ENCODE assay signal across 9 cellular contexts in genomic region chr6:10404107-10404798, GRCh38. TPM values are rescaled to one million over a fixed set of nuclear protein-coding genes. Genes with fewer than 3 reads are reported as not detected.
DNase-seq lines count a peak whose midpoint lies in the region; ATAC-seq, FAIRE-seq and TF ChIP-seq lines count a peak whose summit lies in the region.
"Had no signal": no experiment of that assay in that cellular context is flagged by ENCODE, and none has a peak within 500 bp of the region (broad histone marks: within the 10 kb centered on the region; RNA-seq: fewer than 3 reads in every experiment).

No MANE protein-coding gene starts in this region.

- POLR2A ChIA-PET in GM12878 (lab: Charles Lee), result interaction anchor here (0.5 to 1.4 kb wide), 3 partner anchors 23 to 476 kb away, joined by 3 to 4 read pairs (median 4); no protein-coding TSS in a partner anchor

- ATAC-seq in HG02970 (IDR thresholded peaks at IDR 0.05; ENCODE audit: low FRiP score, unreplicated experiment) (peak; percentile 96), GM12878 (peak; percentile 95)

- in situ Hi-C loops in GM12878 (cut with MboI), result no loop called here

- H3K9me3 ChIP-seq in GM12878 (replicated peaks; ENCODE audit: control insufficient read depth, insufficient read depth, low read length), result peaks cover 6% of the 10 kb centered on the region; the same call in 2 of the 3 replicates
- no peaks in the 10 kb centered on the region for H3K9me3 ChIP-seq in iPS DF 6.9 (ENCODE audit: control insufficient read depth, insufficient read depth, low read length)
- H3K9me3 ChIP-seq in skeletal muscle satellite cell (replicated peaks; ENCODE audit: low read length), result no peaks in the 10 kb centered on the region

- peaks cover 0 to 13% of the 10 kb centered on the region in 2 experiments; a peak in 2 of 4 replicates for H3K27me3 ChIP-seq in GM12878 (replicated peaks in 1 of 2; ENCODE audit: control insufficient read depth in 2 of 2, insufficient read depth in 2 of 2, low read length in 1 of 2)
- peaks cover 46% of the 10 kb centered on the region for H3K27me3 ChIP-seq in iPS DF 6.9 (ENCODE audit: control insufficient read depth, insufficient read depth, low read length)
- peaks cover 75% of the 10 kb centered on the region for H3K27me3 ChIP-seq in skeletal muscle satellite cell (ENCODE audit: control insufficient read depth, insufficient read depth, low read length)

- FAIRE-seq in GM18507 (lab: Jason Lieb, UNC), result peak; percentile 97
- FAIRE-seq in GM12878 (lab: Jason Lieb, UNC), result peak; percentile 61

- WGBS in GM12878 (ENCODE audit: insufficient coverage, insufficient replicate concordance, low lambda C conversion rate, missing lambda C conversion rate), result 8% methylated on average over 30 of the region's 87 CpGs
- no CpG with 5 or more reads among the region's 87 CpGs for WGBS in iPS DF 6.9 (ENCODE audit: insufficient coverage, insufficient read length)

- no peaks in the 10 kb centered on the region; the same call in 1 of the 2 replicates for H3K4me1 ChIP-seq in GM12878 (ENCODE audit: control insufficient read depth, insufficient read depth, low read length)
- H3K4me1 ChIP-seq in iPS DF 6.9 (ENCODE audit: control insufficient read depth, insufficient read depth, low read length), result peaks cover 1% of the 10 kb centered on the region; the same call in 1 of the 2 replicates
- H3K4me1 ChIP-seq in skeletal muscle satellite cell (ENCODE audit: control insufficient read depth, insufficient read depth, low read length), result peaks cover 10% of the 10 kb centered on the region

- peak overlapping the region; percentile 99 for H3K27ac ChIP-seq in 22Rv1
- peak overlapping the region; percentile 50 for H3K27ac ChIP-seq in GM12878 (ENCODE audit: control insufficient read depth, insufficient read depth)
- H3K27ac ChIP-seq in iPS DF 6.9 (ENCODE audit: low read length), result no peak overlapping the region

- DNase-seq in GM18507 (ENCODE audit: extremely low spot score, insufficient read length, low read depth) (peak; percentile 94), NCI-H1930 (lab: John Stamatoyannopoulos, UW) (peak; percentile 96 to 98), T1000 (lab: John Stamatoyannopoulos, UW) (peak; percentile 90), GM12878 (ENCODE audit: low read depth, low spot score) (peak; percentile 79), iPS DF 6.9 (ENCODE audit: low read depth, low spot score) (peak; percentile 92)
- DNase-seq: DND-41 had no signal

- BruUV-seq in GM12878 (replicated peaks; lab: Mats Ljungman, UMichigan), result no TSS peak

- RAD21 ChIA-PET in GM12878 (lab: Charles Lee; ENCODE audit: unreplicated experiment), result interaction anchor here (0.6 to 2.8 kb wide), 2 partner anchors 9 to 25 kb away, joined by 4 to 11 read pairs; no protein-coding TSS in a partner anchor

- SMC1A ChIA-PET in GM12878 (lab: Charles Lee; ENCODE audit: uncharacterized antibody, unreplicated experiment), result interaction anchor here (0.6 to 2.0 kb wide), 2 partner anchors 25 to 74 kb away, joined by 3 to 6 read pairs; no protein-coding TSS in a partner anchor

- H3K9ac ChIP-seq in GM12878 (ENCODE audit: control insufficient read depth, insufficient read depth, low read length) (peak overlapping the region; percentile 56; the same call in 1 of the 2 replicates), skeletal muscle satellite cell (ENCODE audit: low read depth, low read length) (peak overlapping the region; percentile 75)

- CTCF ChIA-PET in GM12878 (lab: Yijun Ruan, JAX), result interaction anchor here (0.6 to 1.7 kb wide), 4 partner anchors 21 to 150 kb away, joined by 3 to 6 read pairs (median 4); no protein-coding TSS in a partner anchor

- TF ChIP-seq CTCF in 22Rv1 (IDR thresholded peaks at IDR 0.05) (peak; percentile 51), GM12878 (IDR thresholded peaks at IDR 0.05 in 2 of 3, conservative IDR thresholded peaks at IDR 0.05 in 1 of 3; ENCODE audit: control insufficient read depth in 2 of 3, extremely low read depth in 1 of 3, insufficient read depth in 1 of 3, low read depth in 3 of 3, low read length in 3 of 3) (peak in 2 of 3 experiments; percentile 45 to 64; a peak in 4 of 6 replicates)

- TF ChIP-seq RAD21 in GM12878 (IDR thresholded peaks at IDR 0.05; ENCODE audit: insufficient read depth, low read depth, low read length), result 0 out of 2 replicates have a peak, but pooled peaks have one; percentile 16

- intact Hi-C loops in GM12878 (cut with micrococcal nuclease; ENCODE audit: unreplicated experiment), result no loop called here

- no peaks in the 10 kb centered on the region for H3K79me2 ChIP-seq in GM12878 (ENCODE audit: control insufficient read depth, insufficient read depth, low read length)

- H3K36me3 ChIP-seq in GM12878 (ENCODE audit: control insufficient read depth in 2 of 2, insufficient read depth in 2 of 2, low read length in 1 of 2) (no peaks in the 10 kb centered on the region), iPS DF 6.9 (ENCODE audit: control insufficient read depth, insufficient read depth, low read length) (no peaks in the 10 kb centered on the region), skeletal muscle satellite cell (ENCODE audit: insufficient read depth, low read length) (no peaks in the 10 kb centered on the region)

- peak overlapping the region; percentile 77 for H3K4me2 ChIP-seq in GM12878 (ENCODE audit: control insufficient read depth, insufficient read depth)
- H3K4me2 ChIP-seq in skeletal muscle satellite cell (ENCODE audit: low read length), result peak overlapping the region; percentile 94

- no peaks in the 10 kb centered on the region for H4K20me1 ChIP-seq in GM12878 (ENCODE audit: control insufficient read depth, insufficient read depth)

- peak; percentile 68 for TF ChIP-seq POLR2A in GM12878 (IDR thresholded peaks at IDR 0.05; ENCODE audit: low read depth, low read length)

- H3K4me3 ChIP-seq in GM12878, result peak overlapping the region; percentile 66
- peak overlapping the region; percentile 54; the same call in 1 of the 2 replicates for H3K4me3 ChIP-seq in iPS DF 6.9 (ENCODE audit: low read length)
- H3K4me3 ChIP-seq in skeletal muscle satellite cell (ENCODE audit: low read length), result peak overlapping the region; percentile 81

- H2AFZ ChIP-seq in GM12878 (ENCODE audit: control insufficient read depth, low read depth, low read length), result peak overlapping the region; percentile 90

- TF ChIP-seq EP300 in GM12878 (IDR thresholded peaks at IDR 0.05; ENCODE audit: borderline replicate concordance in 1 of 2, control insufficient read depth in 1 of 2, low read depth in 2 of 2, low read length in 2 of 2), result no peak

TF ChIP-seq in GM12878, 131 proteins besides CTCF, POLR2A, EP300 and RAD21 (continues in another document):
- TF ChIP-seq CREB1 (IDR thresholded peaks at IDR 0.05; ENCODE audit: low read depth) (peak; percentile 49; the same call in 1 of the 2 replicates), CHD2 (IDR thresholded peaks at IDR 0.05; ENCODE audit: borderline replicate concordance, low read depth, low read length) (0 out of 2 replicates have a peak, but pooled peaks have one; percentile 19), POLR2AphosphoS5 (IDR thresholded peaks at IDR 0.05; ENCODE audit: low read length) (peak; percentile 52; the same call in 1 of the 2 replicates), YBX1 (IDR thresholded peaks at IDR 0.05) (no peak), ZBTB4 (CRISPR knock-in tag; IDR thresholded peaks at IDR 0.05) (no peak), NRF1 (conservative IDR thresholded peaks at IDR 0.05; ENCODE audit: low read depth, low read length) (peak; percentile 83), NR2F1 (conservative IDR thresholded peaks at IDR 0.05) (peak; percentile 51; the same call in 1 of the 2 replicates), SREBF1 (IDR thresholded peaks at IDR 0.05; ENCODE audit: low read length) (0 out of 2 replicates have a peak, but pooled peaks have one; percentile 38)

RNA-seq across cellular contexts. Expression of gene TFAP2A, which starts 10.6 kb away (rescaled TPM):
- total RNA-seq in GM12878 (2013; cell fraction: nucleolus; rRNA removed), result 0.73 and 1.5 TPM in 2 replicates
- 0.06 TPM in 1 of 2 replicates, not detected in the other for total RNA-seq in GM12878 (2014; rRNA removed)
- total RNA-seq in GM12878 (2014; rRNA removed; fragmentation: Illumina TruSeq; extraction: Trizol), result 0.23 TPM in 1 of 2 replicates, not detected in the other
- 0.21 and 0.46 TPM in 2 replicates for total RNA-seq in GM12878 (2021)
- not detected for polyA plus RNA-seq in GM12878 (2011; ENCODE audit: low read depth)
- 0.32 and 0.33 TPM in 2 replicates for polyA plus RNA-seq in GM12878 (2011; rRNA removed)
- 0.24 and 0.30 TPM in 2 replicates for polyA plus RNA-seq in GM12878 (2011; cell fraction: cytosol; rRNA removed)
- polyA plus RNA-seq in GM12878 (2011; cell fraction: nucleus; rRNA removed), result 1.1 and 1.3 TPM in 2 replicates
- polyA plus RNA-seq in GM12878 (2012), result 0.09 and 0.18 TPM in 2 replicates
- 0.06 and 0.21 TPM in 2 replicates for polyA plus RNA-seq in GM12878 (2014; fragmentation: Illumina TruSeq; extraction: Trizol)
- under 1 TPM in 1 of 2 experiments, not detected in 1; 0.05 TPM for polyA plus RNA-seq in GM12878 (2014; fragmentation: Nextera tagmentation; extraction: Ambion mirVana)
- 0.14 TPM in 1 of 2 replicates, not detected in the other for polyA plus RNA-seq in GM12878 (2014; rRNA removed)
- not detected for polyA plus RNA-seq in GM12878 (2016; fragmentation: Nextera tagmentation; extraction: Ambion mirVana)
- polyA minus RNA-seq in GM12878 (2011; rRNA and poly(A)+ RNA removed), result 0.15 and 0.41 TPM in 2 replicates
- 2.9 and 3.2 TPM in 2 replicates for polyA minus RNA-seq in GM12878 (2011; cell fraction: cytosol; rRNA and poly(A)+ RNA removed)
- polyA minus RNA-seq in GM12878 (2011; cell fraction: nucleus; rRNA and poly(A)+ RNA removed), result 0.73 and 1.8 TPM in 2 replicates
- 0.25 TPM in 1 of 2 replicates, not detected in the other for total RNA-seq in skeletal muscle satellite cell (2012; rRNA removed)
